ENCODE assay signal across 13 cellular contexts in the genomic region with DNA sequence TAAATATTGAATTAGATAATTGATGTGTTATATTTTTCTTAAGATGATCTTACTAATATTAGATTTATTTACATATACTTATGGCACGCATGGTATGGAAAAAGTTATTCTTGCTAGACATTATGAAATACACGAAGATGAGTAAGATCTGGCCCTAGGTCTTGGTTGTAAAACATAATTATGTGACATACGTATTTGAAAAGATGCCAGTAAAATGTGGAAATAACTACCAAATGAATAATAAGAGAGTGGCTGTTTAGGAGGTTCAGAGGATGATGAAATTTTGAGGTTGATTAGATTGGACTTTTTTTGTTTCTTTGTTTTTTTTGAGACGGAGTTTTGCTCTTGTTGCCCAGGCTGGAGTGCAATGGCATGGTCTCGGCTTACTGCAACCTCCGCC. TPM values are rescaled to one million over a fixed set of nuclear protein-coding genes. Genes with fewer than 3 reads are reported as not detected.
DNase-seq lines count a peak whose midpoint lies in the region; ATAC-seq and TF ChIP-seq lines count a peak whose summit lies in the region.
"Had no signal": no experiment of that assay in that cellular context is flagged by ENCODE, and none has a peak within 500 bp of the region (broad histone marks: within the 10 kb centered on the region; RNA-seq: fewer than 3 reads in every experiment).

No MANE protein-coding gene starts in this region.

- H3K9me3 ChIP-seq in adipocyte (ENCODE audit: control insufficient read depth, low read length): no peaks in the 10 kb centered on the region
- H3K9me3 ChIP-seq: BLaER1, heart left ventricle had no signal

- TF ChIP-seq CTCF in AG09309 (IDR thresholded peaks at IDR 0.05; ENCODE audit: control insufficient read depth, insufficient read depth, low read depth, low read length, missing control alignments): no peak
- TF ChIP-seq CTCF in foreskin fibroblast (IDR thresholded peaks at IDR 0.05; ENCODE audit: low read depth, low read length): no peak

- DNase-seq in AG09309 (ENCODE audit: low read depth): peak; percentile 77
- DNase-seq in LHCN-M2 (ENCODE audit: low read depth): peak; percentile 21
- DNase-seq in adipocyte (ENCODE audit: low read depth): peak; percentile 48
- DNase-seq in foreskin fibroblast: peak; percentile 59 to 78
- no peak for DNase-seq in inferior parietal cortex (ENCODE audit: extremely low spot score)
- DNase-seq in stimulated activated naive CD4-positive, alpha-beta T cell (lab: John Stamatoyannopoulos, UW): no peak
- DNase-seq in activated naive CD4-positive, alpha-beta T cell treated with anti-CD3 and anti-CD28 coated beads, Interleukin-2, amount 50 U/mL, for 16 hours: no peak
- DNase-seq: activated naive CD4-positive, alpha-beta T cell; effector memory CD8-positive, alpha-beta T cell; heart left ventricle; NCI-H2029 treated with DMSO at 0.1 percent for 48 hours had no signal

- peaks cover 6% of the 10 kb centered on the region for H3K4me1 ChIP-seq in adipocyte (ENCODE audit: control insufficient read depth, insufficient read depth, low read length)
- H3K4me1 ChIP-seq: BLaER1, heart left ventricle had no signal

- ATAC-seq in GM21529 (IDR thresholded peaks at IDR 0.05; ENCODE audit: unreplicated experiment): no peak
- ATAC-seq: effector memory CD8-positive, alpha-beta T cell; heart left ventricle had no signal

- H3K9ac ChIP-seq in adipocyte (ENCODE audit: low read length): no peak overlapping the region
- H3K9ac ChIP-seq: BLaER1 had no signal

- no peaks in the 10 kb centered on the region for H3K36me3 ChIP-seq in adipocyte (ENCODE audit: control insufficient read depth, insufficient read depth, low read length, severe bottlenecking)

- H3K4me3 ChIP-seq in AG09309 (ENCODE audit: control insufficient read depth, low read depth, low read length) (no peak overlapping the region), adipocyte (ENCODE audit: low read length) (no peak overlapping the region), foreskin fibroblast (ENCODE audit: low read depth in 1 of 2, low read length in 2 of 2) (no peak overlapping the region)
- H3K4me3 ChIP-seq: BLaER1, heart left ventricle had no signal

- H3K27me3 ChIP-seq in adipocyte (replicated peaks; ENCODE audit: control insufficient read depth, insufficient read depth, low read length): no peaks in the 10 kb centered on the region
- H3K27me3 ChIP-seq: BLaER1, heart left ventricle had no signal

RNA-seq across cellular contexts. Expression of a gene that starts 41.4 kb away (rescaled TPM):
- 11.5 and 11.9 TPM in 2 replicates for total RNA-seq in LHCN-M2 (2014; rRNA removed)
- 1.1 TPM for polyA plus RNA-seq in LHCN-M2 (2012)

RNA-seq across cellular contexts. Expression of a gene that starts 42.8 kb away (rescaled TPM):
- 45.9 and 59.0 TPM in 2 replicates for total RNA-seq in LHCN-M2 (2014; rRNA removed)
- polyA plus RNA-seq in LHCN-M2 (2012): 77.5 TPM

Comparison
In these comparisons a context has a peak if more than half of its experiments do, and no peak if none do; other contexts are left out.
1. DNase-seq: peak in AG09309 (single experiment), LHCN-M2 (single experiment), adipocyte (single experiment) and foreskin fibroblast (2 of 2); none in inferior parietal cortex (single experiment), stimulated activated naive CD4-positive, alpha-beta T cell (0 of 6) and activated naive CD4-positive, alpha-beta T cell treated with anti-CD3 and anti-CD28 coated beads, Interleukin-2, amount 50 U/mL, for 16 hours (single experiment).